Comparison of ENCODE assay signal across 3 cellular contexts in the genomic region with DNA sequence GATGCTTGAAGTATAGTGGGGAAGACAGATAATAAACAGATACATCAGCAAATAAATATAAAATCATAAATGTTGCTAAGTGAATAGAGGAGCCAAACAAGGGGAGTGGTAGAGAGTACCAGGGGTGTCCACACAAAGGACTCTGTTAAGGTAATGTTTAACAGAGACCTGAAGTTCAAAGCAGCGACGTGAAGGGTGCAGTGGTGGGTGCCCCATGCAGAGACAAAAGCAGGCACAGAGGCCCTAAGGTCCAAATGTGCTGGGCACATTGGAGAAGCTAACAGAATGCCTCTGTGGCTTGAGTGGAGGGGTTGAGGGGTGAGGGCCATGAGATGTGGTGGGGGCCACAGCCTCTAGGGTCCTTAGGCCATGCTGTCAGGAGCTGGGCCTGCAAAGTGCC.
TF ChIP-seq lines count a peak whose summit lies in the region.

No MANE protein-coding gene starts in this region.

TF ChIP-seq in HepG2, 621 proteins besides CTCF, POLR2A, EP300 and RAD21 (continues in another document):
- peak; percentile 67; the same call in 1 of the 2 replicates for TF ChIP-seq TCF7 (IDR thresholded peaks at IDR 0.05; ENCODE audit: low read depth)
- no peak for TF ChIP-seq MAFG (CRISPR knock-in tag; IDR thresholded peaks at IDR 0.05)
- TF ChIP-seq ZNF687 (CRISPR knock-in tag; IDR thresholded peaks at IDR 0.05), result peak; percentile 13; the same call in 1 of the 2 replicates
- no peak for TF ChIP-seq FOXA1 (IDR thresholded peaks at IDR 0.05)
- no peak for TF ChIP-seq FOXA1 (CRISPR knock-in tag; IDR thresholded peaks at IDR 0.05)
- TF ChIP-seq, protein P1, sequence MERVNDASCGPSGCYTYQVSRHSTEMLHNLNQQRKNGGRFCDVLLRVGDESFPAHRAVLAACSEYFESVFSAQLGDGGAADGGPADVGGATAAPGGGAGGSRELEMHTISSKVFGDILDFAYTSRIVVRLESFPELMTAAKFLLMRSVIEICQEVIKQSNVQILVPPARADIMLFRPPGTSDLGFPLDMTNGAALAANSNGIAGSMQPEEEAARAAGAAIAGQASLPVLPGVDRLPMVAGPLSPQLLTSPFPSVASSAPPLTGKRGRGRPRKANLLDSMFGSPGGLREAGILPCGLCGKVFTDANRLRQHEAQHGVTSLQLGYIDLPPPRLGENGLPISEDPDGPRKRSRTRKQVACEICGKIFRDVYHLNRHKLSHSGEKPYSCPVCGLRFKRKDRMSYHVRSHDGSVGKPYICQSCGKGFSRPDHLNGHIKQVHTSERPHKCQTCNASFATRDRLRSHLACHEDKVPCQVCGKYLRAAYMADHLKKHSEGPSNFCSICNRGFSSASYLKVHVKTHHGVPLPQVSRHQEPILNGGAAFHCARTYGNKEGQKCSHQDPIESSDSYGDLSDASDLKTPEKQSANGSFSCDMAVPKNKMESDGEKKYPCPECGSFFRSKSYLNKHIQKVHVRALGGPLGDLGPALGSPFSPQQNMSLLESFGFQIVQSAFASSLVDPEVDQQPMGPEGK (CRISPR knock-in tag; IDR thresholded peaks at IDR 0.05), result peak; percentile 54
- TF ChIP-seq SP5 (CRISPR knock-in tag; IDR thresholded peaks at IDR 0.05; ENCODE audit: borderline replicate concordance, low read depth), result no peak

TF ChIP-seq in IMR-90, 13 proteins besides CTCF, POLR2A, EP300 and RAD21:
- TF ChIP-seq CHD1 (IDR thresholded peaks at IDR 0.05; ENCODE audit: low read depth, low read length), result no peak
- no peak for TF ChIP-seq MXI1 (IDR thresholded peaks at IDR 0.05; ENCODE audit: borderline replicate concordance, low read depth, low read length)
- TF ChIP-seq NFE2L2 (IDR thresholded peaks at IDR 0.05; ENCODE audit: low read depth, low read length), result no peak
- no peak for TF ChIP-seq RCOR1 (IDR thresholded peaks at IDR 0.05; ENCODE audit: insufficient replicate concordance, low read length)

TF ChIP-seq in neural cell, 6 proteins besides CTCF, POLR2A, EP300 and RAD21:
- no peak for TF ChIP-seq MXI1 (conservative IDR thresholded peaks at IDR 0.05; ENCODE audit: poor library complexity, severe bottlenecking)
- no peak for TF ChIP-seq SMC3 (conservative IDR thresholded peaks at IDR 0.05; ENCODE audit: poor library complexity)
- no peak for TF ChIP-seq POLR2AphosphoS5 (IDR thresholded peaks at IDR 0.05)
- TF ChIP-seq, protein P2, sequence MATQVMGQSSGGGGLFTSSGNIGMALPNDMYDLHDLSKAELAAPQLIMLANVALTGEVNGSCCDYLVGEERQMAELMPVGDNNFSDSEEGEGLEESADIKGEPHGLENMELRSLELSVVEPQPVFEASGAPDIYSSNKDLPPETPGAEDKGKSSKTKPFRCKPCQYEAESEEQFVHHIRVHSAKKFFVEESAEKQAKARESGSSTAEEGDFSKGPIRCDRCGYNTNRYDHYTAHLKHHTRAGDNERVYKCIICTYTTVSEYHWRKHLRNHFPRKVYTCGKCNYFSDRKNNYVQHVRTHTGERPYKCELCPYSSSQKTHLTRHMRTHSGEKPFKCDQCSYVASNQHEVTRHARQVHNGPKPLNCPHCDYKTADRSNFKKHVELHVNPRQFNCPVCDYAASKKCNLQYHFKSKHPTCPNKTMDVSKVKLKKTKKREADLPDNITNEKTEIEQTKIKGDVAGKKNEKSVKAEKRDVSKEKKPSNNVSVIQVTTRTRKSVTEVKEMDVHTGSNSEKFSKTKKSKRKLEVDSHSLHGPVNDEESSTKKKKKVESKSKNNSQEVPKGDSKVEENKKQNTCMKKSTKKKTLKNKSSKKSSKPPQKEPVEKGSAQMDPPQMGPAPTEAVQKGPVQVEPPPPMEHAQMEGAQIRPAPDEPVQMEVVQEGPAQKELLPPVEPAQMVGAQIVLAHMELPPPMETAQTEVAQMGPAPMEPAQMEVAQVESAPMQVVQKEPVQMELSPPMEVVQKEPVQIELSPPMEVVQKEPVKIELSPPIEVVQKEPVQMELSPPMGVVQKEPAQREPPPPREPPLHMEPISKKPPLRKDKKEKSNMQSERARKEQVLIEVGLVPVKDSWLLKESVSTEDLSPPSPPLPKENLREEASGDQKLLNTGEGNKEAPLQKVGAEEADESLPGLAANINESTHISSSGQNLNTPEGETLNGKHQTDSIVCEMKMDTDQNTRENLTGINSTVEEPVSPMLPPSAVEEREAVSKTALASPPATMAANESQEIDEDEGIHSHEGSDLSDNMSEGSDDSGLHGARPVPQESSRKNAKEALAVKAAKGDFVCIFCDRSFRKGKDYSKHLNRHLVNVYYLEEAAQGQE (IDR thresholded peaks at IDR 0.05; ENCODE audit: borderline replicate concordance), result no peak
- no peak for TF ChIP-seq TAF1 (IDR thresholded peaks at IDR 0.05; ENCODE audit: low read depth)
- no peak for TF ChIP-seq EZH2 (IDR thresholded peaks at IDR 0.05; ENCODE audit: borderline replicate concordance, insufficient read depth, low read length, poor library complexity, severe bottlenecking)
